ENCODE assay signal across 22 cellular contexts in the genomic region with DNA sequence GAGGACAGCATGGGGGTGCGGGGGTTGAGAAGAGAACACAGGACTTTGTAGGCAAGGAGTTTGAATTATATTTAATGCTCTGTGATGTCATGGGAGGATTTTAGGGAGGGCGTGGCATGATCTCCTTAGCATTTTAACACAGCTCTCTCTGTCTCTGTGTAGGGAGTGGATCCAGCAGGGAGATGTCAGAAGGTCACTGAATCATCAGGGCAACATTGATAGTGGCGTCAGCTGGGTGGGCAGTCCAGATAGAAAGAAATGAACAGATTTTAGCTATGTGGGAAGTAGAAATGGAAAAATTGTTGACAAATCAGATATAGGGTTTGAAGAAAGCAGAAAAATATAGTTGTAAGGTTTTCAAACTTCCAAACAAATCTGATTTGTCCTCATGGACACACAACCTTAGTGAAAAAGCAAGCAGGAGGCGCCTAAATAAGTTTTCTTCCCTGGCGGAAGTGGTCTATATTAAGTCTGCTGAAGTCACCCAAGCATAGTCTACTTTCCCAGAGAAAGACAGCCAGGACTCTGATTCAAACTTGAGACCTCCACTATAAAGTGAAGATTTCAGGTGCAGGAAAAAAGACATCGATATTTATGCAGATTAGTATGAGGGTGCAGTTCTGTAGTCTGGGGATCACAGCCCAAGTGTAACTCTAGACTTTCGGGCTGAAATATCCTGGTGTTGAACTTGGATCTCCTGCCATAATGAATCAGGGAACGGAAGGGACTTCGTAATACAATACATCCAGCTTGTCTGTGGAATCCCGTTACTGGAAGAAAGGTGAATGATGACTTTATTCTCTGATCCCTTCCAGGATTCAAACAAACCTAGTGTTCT. TPM values are rescaled to one million over a fixed set of nuclear protein-coding genes. Genes with fewer than 3 reads are reported as not detected.
"Had no signal": no experiment of that assay in that cellular context is flagged by ENCODE, and none has a peak within 500 bp of the region (broad histone marks: within the 10 kb centered on the region; RNA-seq: fewer than 3 reads in every experiment).

No MANE protein-coding gene starts in this region.

- H3K36me3 Mint-ChIP-seq: immature natural killer cell; natural killer cell treated with Interleukin-12 subunit alpha and Interleukin-12 subunit beta and Interleukin-15 and Interleukin-18, amount 100 ng/mL, for 72 hours; stimulated activated naive B cell treated with anti-CD40 and anti-IgM and Interleukin-4, amounts not matched to agents 10 μg/mL and 1 μg/mL and 100 μg/mL, for 72 hours had no signal

- ATAC-seq: left ventricle myocardium superior; natural killer cell treated with Interleukin-12 subunit alpha and Interleukin-12 subunit beta and Interleukin-15 and Interleukin-18, amount 100 ng/mL, for 72 hours; stimulated activated naive B cell treated with anti-CD40 and anti-IgM and Interleukin-4, amounts not matched to agents 10 μg/mL and 1 μg/mL and 100 μg/mL, for 72 hours; stimulated activated naive CD8-positive, alpha-beta T cell treated with anti-CD3 and anti-CD28 coated beads, Interleukin-15, amount 100 ng/mL, for 72 hours; upper lobe of right lung had no signal

- H3K36me3 ChIP-seq: esophagus squamous epithelium, sigmoid colon, tibial nerve, upper lobe of right lung, vagina had no signal

- H3K9me3 Mint-ChIP-seq: dendritic cell treated with granulocyte-macrophage colony-stimulating factor and Interleukin-4, amounts not matched to agents 40 ng/mL and 50 ng/mL, for 4 days; immature natural killer cell; natural killer cell treated with Interleukin-12 subunit alpha and Interleukin-12 subunit beta and Interleukin-15 and Interleukin-18, amount 100 ng/mL, for 72 hours; stimulated activated naive B cell treated with anti-CD40 and anti-IgM and Interleukin-4, amounts not matched to agents 10 μg/mL and 1 μg/mL and 100 μg/mL, for 72 hours; stimulated activated naive CD8-positive, alpha-beta T cell treated with anti-CD3 and anti-CD28 coated beads, Interleukin-15, amount 100 ng/mL, for 72 hours had no signal

- H3K9ac ChIP-seq: parathyroid adenoma had no signal

- DNase-seq: esophagus squamous epithelium; immature natural killer cell; left cardiac atrium; left ventricle myocardium superior; mesenchymal stem cell; midbrain; sigmoid colon; stimulated activated CD4-positive, alpha-beta T cell treated with anti-CD3 and anti-CD28 coated beads, Interleukin-2, amount 100 ng/mL, for 24 hours; stimulated activated CD4-positive, alpha-beta T cell treated with anti-CD3 and anti-CD28 coated beads, Interleukin-4, amount 100 ng/mL, for 4 hours; stimulated activated naive B cell treated with anti-CD40 and anti-IgM and Interleukin-4, amounts not matched to agents 10 μg/mL and 1 μg/mL and 100 μg/mL, for 72 hours; stimulated activated naive CD8-positive, alpha-beta T cell treated with anti-CD3 and anti-CD28 coated beads, Interleukin-15, amount 100 ng/mL, for 72 hours; testis; upper lobe of right lung had no signal

- H3K4me3 ChIP-seq: esophagus squamous epithelium, lung, sigmoid colon, skin epidermis, testis, tibial nerve, upper lobe of right lung, vagina had no signal

- H3K4me3 Mint-ChIP-seq: dendritic cell treated with granulocyte-macrophage colony-stimulating factor and Interleukin-4, amounts not matched to agents 40 ng/mL and 50 ng/mL, for 4 days; immature natural killer cell; natural killer cell treated with Interleukin-12 subunit alpha and Interleukin-12 subunit beta and Interleukin-15 and Interleukin-18, amount 100 ng/mL, for 72 hours; stimulated activated naive B cell treated with anti-CD40 and anti-IgM and Interleukin-4, amounts not matched to agents 10 μg/mL and 1 μg/mL and 100 μg/mL, for 72 hours; stimulated activated naive CD8-positive, alpha-beta T cell treated with anti-CD3 and anti-CD28 coated beads, Interleukin-15, amount 100 ng/mL, for 72 hours had no signal

- H3K4me1 Mint-ChIP-seq: immature natural killer cell had no signal

- H3K79me2 ChIP-seq: parathyroid adenoma had no signal

- H2AFZ ChIP-seq: parathyroid adenoma had no signal

- H3K4me1 ChIP-seq: esophagus squamous epithelium, parathyroid adenoma, testis, upper lobe of right lung, vagina had no signal

- H3K27ac Mint-ChIP-seq: dendritic cell treated with granulocyte-macrophage colony-stimulating factor and Interleukin-4, amounts not matched to agents 40 ng/mL and 50 ng/mL, for 4 days; immature natural killer cell; natural killer cell treated with Interleukin-12 subunit alpha and Interleukin-12 subunit beta and Interleukin-15 and Interleukin-18, amount 100 ng/mL, for 72 hours; stimulated activated naive B cell treated with anti-CD40 and anti-IgM and Interleukin-4, amounts not matched to agents 10 μg/mL and 1 μg/mL and 100 μg/mL, for 72 hours; stimulated activated naive CD8-positive, alpha-beta T cell treated with anti-CD3 and anti-CD28 coated beads, Interleukin-15, amount 100 ng/mL, for 72 hours had no signal

- H3K9me3 ChIP-seq: esophagus squamous epithelium, sigmoid colon, testis, tibial nerve, upper lobe of right lung, vagina had no signal

- H3K27ac ChIP-seq: esophagus squamous epithelium, parathyroid adenoma, sigmoid colon, skin epidermis, testis, tibial nerve, upper lobe of right lung, vagina had no signal

- H3K27me3 ChIP-seq: esophagus squamous epithelium, sigmoid colon, testis, tibial nerve, upper lobe of right lung, vagina had no signal

- FAIRE-seq: keratinocyte had no signal

RNA-seq across cellular contexts. Expression of a gene that starts 18.1 kb away (rescaled TPM):
- total RNA-seq: epithelial cell of proximal tubule; natural killer cell treated with Interleukin-12 subunit alpha and Interleukin-12 subunit beta and Interleukin-15 and Interleukin-18, amount 100 ng/mL, for 72 hours had no signal
- polyA plus RNA-seq: immature natural killer cell had no signal
